ENCODE assay signal across 1 cellular context in the genomic region with DNA sequence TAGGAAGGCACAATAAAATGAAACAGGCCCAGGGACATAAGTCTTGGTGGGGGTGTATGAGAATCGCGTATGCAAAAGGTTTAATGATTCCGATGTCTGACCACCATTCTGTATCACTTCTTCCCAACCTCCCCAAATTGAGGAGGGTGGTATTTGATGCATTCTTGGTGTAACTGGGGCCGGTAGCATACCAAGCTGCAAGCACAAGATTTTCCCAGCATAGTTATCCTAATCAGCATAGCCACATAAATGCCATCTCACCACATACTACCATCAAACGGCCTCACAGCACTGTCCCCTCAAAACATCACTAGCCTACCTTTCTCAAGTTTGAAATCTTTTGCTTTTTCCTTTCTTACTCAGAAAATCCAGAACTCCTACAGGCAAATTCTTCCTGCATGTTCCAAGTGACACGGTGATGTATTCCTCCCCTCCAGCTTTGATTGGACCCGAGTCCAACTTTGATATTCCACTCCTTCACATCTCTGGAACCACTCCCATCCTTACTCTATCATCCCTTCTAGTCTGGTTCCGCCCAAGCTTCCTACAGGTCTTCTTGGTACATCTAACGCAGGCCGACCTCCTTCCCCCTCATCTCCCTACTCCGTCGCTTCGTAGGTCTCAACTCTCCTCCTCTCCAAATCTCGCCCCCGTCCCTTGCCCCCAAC.
TF ChIP-seq lines count a peak whose summit lies in the region.

No MANE protein-coding gene starts in this region.

TF ChIP-seq in neural cell, 6 proteins besides CTCF, POLR2A, EP300 and RAD21:
- TF ChIP-seq, protein P1, sequence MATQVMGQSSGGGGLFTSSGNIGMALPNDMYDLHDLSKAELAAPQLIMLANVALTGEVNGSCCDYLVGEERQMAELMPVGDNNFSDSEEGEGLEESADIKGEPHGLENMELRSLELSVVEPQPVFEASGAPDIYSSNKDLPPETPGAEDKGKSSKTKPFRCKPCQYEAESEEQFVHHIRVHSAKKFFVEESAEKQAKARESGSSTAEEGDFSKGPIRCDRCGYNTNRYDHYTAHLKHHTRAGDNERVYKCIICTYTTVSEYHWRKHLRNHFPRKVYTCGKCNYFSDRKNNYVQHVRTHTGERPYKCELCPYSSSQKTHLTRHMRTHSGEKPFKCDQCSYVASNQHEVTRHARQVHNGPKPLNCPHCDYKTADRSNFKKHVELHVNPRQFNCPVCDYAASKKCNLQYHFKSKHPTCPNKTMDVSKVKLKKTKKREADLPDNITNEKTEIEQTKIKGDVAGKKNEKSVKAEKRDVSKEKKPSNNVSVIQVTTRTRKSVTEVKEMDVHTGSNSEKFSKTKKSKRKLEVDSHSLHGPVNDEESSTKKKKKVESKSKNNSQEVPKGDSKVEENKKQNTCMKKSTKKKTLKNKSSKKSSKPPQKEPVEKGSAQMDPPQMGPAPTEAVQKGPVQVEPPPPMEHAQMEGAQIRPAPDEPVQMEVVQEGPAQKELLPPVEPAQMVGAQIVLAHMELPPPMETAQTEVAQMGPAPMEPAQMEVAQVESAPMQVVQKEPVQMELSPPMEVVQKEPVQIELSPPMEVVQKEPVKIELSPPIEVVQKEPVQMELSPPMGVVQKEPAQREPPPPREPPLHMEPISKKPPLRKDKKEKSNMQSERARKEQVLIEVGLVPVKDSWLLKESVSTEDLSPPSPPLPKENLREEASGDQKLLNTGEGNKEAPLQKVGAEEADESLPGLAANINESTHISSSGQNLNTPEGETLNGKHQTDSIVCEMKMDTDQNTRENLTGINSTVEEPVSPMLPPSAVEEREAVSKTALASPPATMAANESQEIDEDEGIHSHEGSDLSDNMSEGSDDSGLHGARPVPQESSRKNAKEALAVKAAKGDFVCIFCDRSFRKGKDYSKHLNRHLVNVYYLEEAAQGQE (IDR thresholded peaks at IDR 0.05; ENCODE audit: borderline replicate concordance): peak; percentile 7
- TF ChIP-seq POLR2AphosphoS5 (IDR thresholded peaks at IDR 0.05): no peak
